ENCODE assay signal across 23 cellular contexts in genomic region chr3:31461441-31461840, GRCh38.
A peak's percentile ranks its signal among the peaks of the same experiment; 100 is the strongest.
DNase-seq lines count a peak whose midpoint lies in the region; ATAC-seq, FAIRE-seq and TF ChIP-seq lines count a peak whose summit lies in the region.
"Had no signal": no experiment of that assay in that cellular context is flagged by ENCODE, and none has a peak within 500 bp of the region (broad histone marks: within the 10 kb centered on the region; RNA-seq: fewer than 3 reads in every experiment).

No MANE protein-coding gene starts in this region.

- WGBS in HepG2 (ENCODE audit: low lambda C conversion rate): 80% methylated on average over 2 of the region's 2 CpGs
- WGBS in right lobe of liver (ENCODE audit: insufficient coverage, low coverage, low lambda C conversion rate, missing lambda C conversion rate): 75% methylated on average over 2 of the region's 2 CpGs

- no peaks in the 10 kb centered on the region for H3K79me2 ChIP-seq in HepG2 (ENCODE audit: insufficient read depth, low read length)
- H3K79me2 ChIP-seq: hepatocyte had no signal

- H3K9ac ChIP-seq in HepG2 (ENCODE audit: insufficient read depth, low read depth, low read length): no peak overlapping the region

- no peak for FAIRE-seq in HepG2 (lab: Jason Lieb, UNC)
- FAIRE-seq: endometrium, urothelium cell line had no signal

- no peak overlapping the region for H2AFZ ChIP-seq in HepG2 (ENCODE audit: low read length)
- H2AFZ ChIP-seq: hepatocyte had no signal

- no peak for TF ChIP-seq RAD21 in HepG2 (CRISPR knock-in tag; IDR thresholded peaks at IDR 0.05)

- DNase-seq in HepG2 (ENCODE audit: low spot score) (no peak), right lobe of liver (no peak), Peyer's patch (no peak), fibroblast of mammary gland (ENCODE audit: low read depth) (peak; percentile 48), NOMO-1 treated with DMSO at 0.1 percent for 48 hours (lab: John Stamatoyannopoulos, UW; ENCODE audit: unreplicated experiment) (no peak), NCI-H526 treated with DMSO at 0.1 percent for 48 hours (lab: John Stamatoyannopoulos, UW) (no peak)
- DNase-seq: ACHN, activated gamma-delta T cell, EL, H9, kidney glomerular epithelial cell, mesenchymal stem cell, NCI-H1930, retina, WERI-Rb-1 had no signal

- H3K27me3 Mint-ChIP-seq in stimulated activated memory B cell treated with anti-CD40 and anti-IgM and Interleukin-4, amounts not matched to agents 10 μg/mL and 1 μg/mL and 100 μg/mL, for 72 hours: no peaks in the 10 kb centered on the region

- ATAC-seq in HepG2 (no peak), right lobe of liver (no peak), GM18870 (IDR thresholded peaks at IDR 0.05; ENCODE audit: unreplicated experiment) (no peak)
- ATAC-seq in stimulated activated memory B cell treated with anti-CD40 and anti-IgM and Interleukin-4, amounts not matched to agents 10 μg/mL and 1 μg/mL and 100 μg/mL, for 72 hours: no peak

- no peaks in the 10 kb centered on the region for H3K9me3 Mint-ChIP-seq in stimulated activated memory B cell treated with anti-CD40 and anti-IgM and Interleukin-4, amounts not matched to agents 10 μg/mL and 1 μg/mL and 100 μg/mL, for 72 hours
- H3K9me3 Mint-ChIP-seq: H9; neural crest cell; T-helper 1 cell treated with Interleukin-12 subunit alpha and Interleukin-12 subunit beta and Interleukin-4 antibody, amounts not matched to agents 30 μg/mL and 1 μg/mL, for 36 hours had no signal

- no peaks in the 10 kb centered on the region for H3K36me3 Mint-ChIP-seq in stimulated activated memory B cell treated with anti-CD40 and anti-IgM and Interleukin-4, amounts not matched to agents 10 μg/mL and 1 μg/mL and 100 μg/mL, for 72 hours

- H3K4me1 ChIP-seq in HepG2 (ENCODE audit: insufficient read depth, low read length) (peaks cover 17% of the 10 kb centered on the region), right lobe of liver (no peaks in the 10 kb centered on the region), Peyer's patch (peaks cover 0 to 13% (median 6%) of the 10 kb centered on the region in 4 donors)
- H3K4me1 ChIP-seq: ascending aorta had no signal

- no peak overlapping the region for H3K27ac ChIP-seq in HepG2 (ENCODE audit: extremely low read length, insufficient read depth, low read length)
- no peak overlapping the region for H3K27ac ChIP-seq in right lobe of liver
- peak overlapping the region in 3 of 4 donors; percentile 31 to 61 (median 34) for H3K27ac ChIP-seq in Peyer's patch
- H3K27ac ChIP-seq: ascending aorta, hepatocyte, WERI-Rb-1 had no signal

- CTCF ChIA-PET in HepG2 (lab: Yijun Ruan, JAX; ENCODE audit: low intra/inter-chr PET ratio, low total read pairs): no interaction called here

- H3K27me3 ChIP-seq in HepG2 (ENCODE audit: control insufficient read depth in 1 of 2, insufficient read depth in 2 of 2, low read length in 2 of 2) (0 out of 5 replicates have a peak, but pooled peaks cover 0 to 3% of the 10 kb centered on the region in 2 experiments), right lobe of liver (no peaks in the 10 kb centered on the region), Peyer's patch (no peaks in the 10 kb centered on the region)
- H3K27me3 ChIP-seq: ascending aorta, hepatocyte had no signal

- no TSS peak for BruUV-seq in HepG2 (replicated peaks; lab: Mats Ljungman, UMichigan)

- TF ChIP-seq CTCF in HepG2 (CRISPR knock-in tag; IDR thresholded peaks at IDR 0.05) (no peak), right lobe of liver (IDR thresholded peaks at IDR 0.05) (no peak), Peyer's patch (IDR thresholded peaks at IDR 0.05) (no peak), fibroblast of mammary gland (conservative IDR thresholded peaks at IDR 0.05; ENCODE audit: control insufficient read depth, insufficient read depth, low read depth, low read length) (no peak)

- H3K9me3 ChIP-seq in HepG2 (ENCODE audit: low read length) (no peaks in the 10 kb centered on the region), right lobe of liver (no peaks in the 10 kb centered on the region), Peyer's patch (no peaks in the 10 kb centered on the region)
- H3K9me3 ChIP-seq: ascending aorta had no signal

- H3K36me3 ChIP-seq in HepG2 (replicated peaks in 1 of 2; ENCODE audit: control insufficient read depth in 1 of 2, insufficient read depth in 2 of 2, low read length in 2 of 2) (no peaks in the 10 kb centered on the region), right lobe of liver (no peaks in the 10 kb centered on the region), Peyer's patch (no peaks in the 10 kb centered on the region)
- H3K36me3 ChIP-seq: ascending aorta, WERI-Rb-1 had no signal

- TF ChIP-seq EP300 in HepG2 (IDR thresholded peaks at IDR 0.05; ENCODE audit: low read depth in 2 of 2, low read length in 2 of 2) (no peak), HepG2 (CRISPR knock-in tag; IDR thresholded peaks at IDR 0.05; ENCODE audit: borderline replicate concordance) (no peak)

- POLR2A ChIA-PET in HepG2 (lab: Yijun Ruan, JAX): interaction anchor here (1.1 kb wide), 1 partner anchor 71 kb away, joined by 4 read pairs; the partner anchor contains the start of gene STT3B

- no peaks in the 10 kb centered on the region for H4K20me1 ChIP-seq in HepG2 (ENCODE audit: insufficient read depth, low read length)

- peak overlapping the region; percentile 85 for H3K27ac Mint-ChIP-seq in stimulated activated memory B cell treated with anti-CD40 and anti-IgM and Interleukin-4, amounts not matched to agents 10 μg/mL and 1 μg/mL and 100 μg/mL, for 72 hours
- H3K27ac Mint-ChIP-seq: H9 had no signal

- peaks cover 17% of the 10 kb centered on the region for H3K4me1 Mint-ChIP-seq in stimulated activated memory B cell treated with anti-CD40 and anti-IgM and Interleukin-4, amounts not matched to agents 10 μg/mL and 1 μg/mL and 100 μg/mL, for 72 hours
- H3K4me1 Mint-ChIP-seq: neural crest cell had no signal

- H3K4me3 Mint-ChIP-seq in stimulated activated memory B cell treated with anti-CD40 and anti-IgM and Interleukin-4, amounts not matched to agents 10 μg/mL and 1 μg/mL and 100 μg/mL, for 72 hours: no peak overlapping the region
- H3K4me3 Mint-ChIP-seq: H9; neural crest cell; T-helper 1 cell treated with Interleukin-12 subunit alpha and Interleukin-12 subunit beta and Interleukin-4 antibody, amounts not matched to agents 30 μg/mL and 1 μg/mL, for 36 hours had no signal

- peak overlapping the region; percentile 61 for H3K4me2 ChIP-seq in HepG2 (ENCODE audit: low read depth, low read length)
- H3K4me2 ChIP-seq: hepatocyte had no signal

- TF ChIP-seq POLR2A in HepG2 (IDR thresholded peaks at IDR 0.05; ENCODE audit: insufficient read depth in 1 of 2, low read depth in 2 of 2, low read length in 2 of 2) (no peak), right lobe of liver (IDR thresholded peaks at IDR 0.05) (no peak), Peyer's patch (IDR thresholded peaks at IDR 0.05) (no peak)

- H3K4me3 ChIP-seq in HepG2 (replicated peaks in 1 of 3; ENCODE audit: insufficient read depth in 1 of 3, low read depth in 2 of 3, low read length in 3 of 3): no peak overlapping the region
- H3K4me3 ChIP-seq in right lobe of liver: no peak overlapping the region
- H3K4me3 ChIP-seq in Peyer's patch: no peak overlapping the region
- H3K4me3 ChIP-seq in fibroblast of mammary gland (ENCODE audit: control insufficient read depth, low read depth, low read length): no peak overlapping the region
- H3K4me3 ChIP-seq: ascending aorta, hepatocyte had no signal

- in situ Hi-C loops in HepG2 (cut with HindIII; ENCODE audit: extremely low pct_ligation_motif_present, low pct_unique_long_range_greater_than_20kb): loop anchor here (25.0 kb wide), 1 partner anchor 674 kb away; no protein-coding TSS in a partner anchor

- intact Hi-C loops in HepG2 (cut with micrococcal nuclease; ENCODE audit: unreplicated experiment): no loop called here
- intact Hi-C loops in right lobe of liver (cut with DNase I): no loop called here

TF ChIP-seq in HepG2, 621 proteins besides CTCF, POLR2A, EP300 and RAD21 (continues in another document):
- TF ChIP-seq TIGD3 (CRISPR knock-in tag; IDR thresholded peaks at IDR 0.05; ENCODE audit: borderline replicate concordance) (no peak), THAP8 (CRISPR knock-in tag; IDR thresholded peaks at IDR 0.05; ENCODE audit: borderline replicate concordance) (no peak), ATF4 (CRISPR knock-in tag; IDR thresholded peaks at IDR 0.05) (no peak)

Comparison
In these comparisons a context has a peak if more than half of its experiments do, and no peak if none do; other contexts are left out.
1. H3K27ac ChIP-seq: peak in Peyer's patch (3 of 4); none in HepG2 (single experiment) and right lobe of liver (0 of 3).